Comparison of ENCODE assay signal across 20 cellular contexts in genomic region chr16:86321491-86321890, GRCh38.
A peak's percentile ranks its signal among the peaks of the same experiment; 100 is the strongest.
DNase-seq lines count a peak whose midpoint lies in the region; ATAC-seq and TF ChIP-seq lines count a peak whose summit lies in the region.
"Had no signal": no experiment of that assay in that cellular context is flagged by ENCODE, and none has a peak within 500 bp of the region (broad histone marks: within the 10 kb centered on the region; RNA-seq: fewer than 3 reads in every experiment).

No MANE protein-coding gene starts in this region.

- no peak overlapping the region for H2AK5ac ChIP-seq in neuronal stem cell (ENCODE audit: low read depth, low read length)

- H3K9ac ChIP-seq in neuronal stem cell (ENCODE audit: low read depth, low read length, poor library complexity), result peak overlapping the region; percentile 24
- H3K9ac ChIP-seq: BLaER1 had no signal

- H3K4me1 ChIP-seq in neuronal stem cell (ENCODE audit: control insufficient read depth in 2 of 2, insufficient read depth in 1 of 2, low read depth in 1 of 2, low read length in 2 of 2), result peaks cover 0 to 2% of the 10 kb centered on the region in 2 donors
- no peaks in the 10 kb centered on the region for H3K4me1 ChIP-seq in spleen
- H3K4me1 ChIP-seq: BLaER1, Caco-2, HAP-1 had no signal

- no peak overlapping the region for H2BK15ac ChIP-seq in neuronal stem cell (ENCODE audit: low read length)

- no peak for TF ChIP-seq POLR2A in spleen (IDR thresholded peaks at IDR 0.05)

- H3K27ac ChIP-seq in neuronal stem cell (replicated peaks; ENCODE audit: low read length), result no peak overlapping the region
- no peak overlapping the region for H3K27ac ChIP-seq in spleen
- H3K27ac ChIP-seq: 22Rv1, BLaER1, C4-2B had no signal

- H2BK5ac ChIP-seq in neuronal stem cell (ENCODE audit: low read length), result no peak overlapping the region

- H3K14ac ChIP-seq in neuronal stem cell (ENCODE audit: low read length), result no peak overlapping the region

- H3K23ac ChIP-seq in neuronal stem cell (ENCODE audit: low read depth, low read length, poor library complexity), result no peak overlapping the region

- ATAC-seq in GM21786 (IDR thresholded peaks at IDR 0.05; ENCODE audit: unreplicated experiment), result no peak
- ATAC-seq: CD8-positive, alpha-beta T cell; GM12878 had no signal

- H2BK120ac ChIP-seq in neuronal stem cell (ENCODE audit: low read depth, low read length), result no peak overlapping the region

- peak; percentile 46 for DNase-seq in activated effector memory CD4-positive, alpha-beta T cell treated with anti-CD3 and anti-CD28 coated beads, Interleukin-2, amount 50 U/mL, for 16 hours
- no peak for DNase-seq in activated effector memory CD4-positive, alpha-beta T cell treated with Interleukin-2 at 50 U/mL for 16 hours
- DNase-seq in neuronal stem cell (ENCODE audit: low spot score) (no peak), spleen (peak; percentile 34), NCI-H226 (no peak), DMS53 (lab: John Stamatoyannopoulos, UW) (no peak)
- DNase-seq: CD4-positive, CD25-positive, alpha-beta regulatory T cell; CD8-positive, alpha-beta T cell; DMS153; DMS79; EL; GDM1; GOT3 had no signal

- H3K4me2 ChIP-seq in neuronal stem cell (ENCODE audit: insufficient read depth, low read length, poor library complexity, severe bottlenecking), result no peak overlapping the region
- H3K4me2 ChIP-seq: BLaER1 had no signal

- no peak overlapping the region for H2AFZ ChIP-seq in neuronal stem cell (ENCODE audit: low read length)

- H2BK12ac ChIP-seq in neuronal stem cell (ENCODE audit: low read length), result no peak overlapping the region

- intact Hi-C loops in spleen (cut with DNase I; ENCODE audit: low total_unique reads), result no loop called here

- H3K18ac ChIP-seq in neuronal stem cell (ENCODE audit: low read length), result no peak overlapping the region

- H3K27me3 ChIP-seq in neuronal stem cell (ENCODE audit: control insufficient read depth in 3 of 3, insufficient read depth in 3 of 3, low read depth in 1 of 3, low read length in 3 of 3) (no peaks in the 10 kb centered on the region), spleen (replicated peaks in 1 of 7) (peaks cover 0 to 62% (median 3%) of the 10 kb centered on the region in 7 donors)
- H3K27me3 ChIP-seq: BLaER1 had no signal

- H3K9me3 ChIP-seq in neuronal stem cell (replicated peaks in 1 of 2; ENCODE audit: control insufficient read depth in 2 of 2, insufficient read depth in 1 of 2, low read depth in 1 of 2, low read length in 2 of 2), result peaks cover 0 to 5% of the 10 kb centered on the region in 2 donors
- peaks cover 0 to 13% (median 8%) of the 10 kb centered on the region in 8 donors for H3K9me3 ChIP-seq in spleen
- H3K9me3 ChIP-seq: Caco-2, HAP-1 had no signal

- H4K8ac ChIP-seq in neuronal stem cell (ENCODE audit: low read depth, low read length), result no peak overlapping the region

- H3K36me3 ChIP-seq in neuronal stem cell (replicated peaks in 1 of 2; ENCODE audit: control insufficient read depth in 2 of 2, insufficient read depth in 2 of 2, low read length in 2 of 2) (no peaks in the 10 kb centered on the region), spleen (no peaks in the 10 kb centered on the region)
- H3K36me3 ChIP-seq: BLaER1, HAP-1 had no signal

- TF ChIP-seq CTCF in spleen (IDR thresholded peaks at IDR 0.05 in 8 of 11, conservative IDR thresholded peaks at IDR 0.05 in 3 of 11), result no peak

- H3K4ac ChIP-seq in neuronal stem cell (ENCODE audit: low read length), result no peak overlapping the region

- H3K4me3 ChIP-seq in neuronal stem cell (ENCODE audit: low read length in 2 of 2) (no peak overlapping the region), spleen (no peak overlapping the region)
- H3K4me3 ChIP-seq: BLaER1, GM12878, HAP-1 had no signal

- no peaks in the 10 kb centered on the region for H3K79me1 ChIP-seq in neuronal stem cell (ENCODE audit: low read depth, low read length)

- no CpG with 5 or more reads among the region's 9 CpGs for WGBS in neuronal stem cell (ENCODE audit: extremely low coverage in 2 of 2, insufficient read length in 2 of 2, insufficient replicate concordance in 1 of 2), 2 donors
- 63 to 73% (median 66%) methylated on average over 9 of the region's 9 CpGs for WGBS in spleen, 5 donors

- H4K91ac ChIP-seq in neuronal stem cell (ENCODE audit: low read depth, low read length, poor library complexity), result no peak overlapping the region

Comparison
In these comparisons a context has a peak if more than half of its experiments do, and no peak if none do; other contexts are left out.
1. DNase-seq: peak in activated effector memory CD4-positive, alpha-beta T cell treated with anti-CD3 and anti-CD28 coated beads, Interleukin-2, amount 50 U/mL, for 16 hours (single experiment) and spleen (single experiment); none in activated effector memory CD4-positive, alpha-beta T cell treated with Interleukin-2 at 50 U/mL for 16 hours (single experiment), neuronal stem cell (single experiment), NCI-H226 (single experiment) and DMS53 (single experiment).